Comparison of ENCODE assay signal across 8 cellular contexts in the genomic region with DNA sequence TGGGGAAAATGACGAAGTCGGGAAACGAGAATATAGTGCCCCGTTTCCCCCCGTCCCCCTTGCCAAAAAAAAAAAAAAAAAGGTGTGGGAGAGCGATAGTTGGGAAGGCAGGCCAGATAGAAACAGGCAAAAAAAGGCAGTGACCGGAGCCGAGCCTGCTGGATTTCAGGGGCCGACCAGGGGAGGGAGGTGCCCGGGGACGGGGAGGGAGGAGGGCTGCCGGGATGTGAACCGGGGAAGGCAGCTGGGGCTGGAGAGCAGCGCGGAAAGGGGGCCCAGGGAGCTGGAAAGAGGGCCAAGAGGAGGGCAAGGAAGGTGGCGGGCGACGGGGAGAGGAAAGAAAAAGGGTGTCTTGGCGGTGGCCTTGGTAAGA. TPM values are rescaled to one million over a fixed set of nuclear protein-coding genes. Genes with fewer than 3 reads are reported as not detected.
DNase-seq lines count a peak whose midpoint lies in the region; TF ChIP-seq lines count a peak whose summit lies in the region.

No MANE protein-coding gene starts in this region.

- no peaks in the 10 kb centered on the region for H3K27me3 ChIP-seq in KMS-11 (ENCODE audit: insufficient read depth, low read depth)
- peaks cover 3 to 27% of the 10 kb centered on the region in 2 donors for H3K27me3 ChIP-seq in muscle layer of colon (ENCODE audit: control insufficient read depth in 1 of 2, insufficient read depth in 2 of 2, low read length in 2 of 2)
- H3K27me3 ChIP-seq in uterus = no peaks in the 10 kb centered on the region

- no peak overlapping the region for H3K27ac Mint-ChIP-seq in dendritic cell treated with granulocyte-macrophage colony-stimulating factor and Interleukin-4, amounts not matched to agents 40 ng/mL and 50 ng/mL, for 4 days

- TF ChIP-seq POLR2A in uterus (IDR thresholded peaks at IDR 0.05) = no peak

- no peaks in the 10 kb centered on the region; the same call in 1 of the 2 replicates for H3K79me2 ChIP-seq in KMS-11 (ENCODE audit: insufficient read depth, low read depth)

- H3K9me3 Mint-ChIP-seq in dendritic cell treated with granulocyte-macrophage colony-stimulating factor and Interleukin-4, amounts not matched to agents 40 ng/mL and 50 ng/mL, for 4 days = peaks cover 8% of the 10 kb centered on the region

- H3K4me3 ChIP-seq in KMS-11 (IDR thresholded peaks at IDR 0.05; ENCODE audit: insufficient read depth, low read depth, low read length) = no peak overlapping the region
- H3K4me3 ChIP-seq in muscle layer of colon (ENCODE audit: low read depth in 1 of 2, low read length in 2 of 2) = peak overlapping the region; percentile 45 to 57
- peak overlapping the region; percentile 35 to 51 for H3K4me3 ChIP-seq in uterus

- peak overlapping the region; percentile 52; the same call in 1 of the 2 replicates for H2AFZ ChIP-seq in KMS-11 (ENCODE audit: low read depth)

- DNase-seq in 8988T (peak; percentile 61), uterus (peak in 1 of 2 donors; percentile 19), epidermal melanocyte (ENCODE audit: insufficient read length, low spot score) (no peak), amniotic stem cell (lab: John Stamatoyannopoulos, UW) (no peak), germinal center (ENCODE audit: low spot score) (no peak)

- TF ChIP-seq CTCF in KMS-11 (conservative IDR thresholded peaks at IDR 0.05; ENCODE audit: low read depth, low read length) (no peak), uterus (IDR thresholded peaks at IDR 0.05) (no peak)

- H3K27ac ChIP-seq in KMS-11 (peak overlapping the region; percentile 58), muscle layer of colon (ENCODE audit: low read depth, low read length) (no peak overlapping the region), uterus (no peak overlapping the region)

- no peaks in the 10 kb centered on the region for H4K20me1 ChIP-seq in KMS-11 (ENCODE audit: insufficient read depth)

- peaks cover 64% of the 10 kb centered on the region for H3K27me3 Mint-ChIP-seq in dendritic cell treated with granulocyte-macrophage colony-stimulating factor and Interleukin-4, amounts not matched to agents 40 ng/mL and 50 ng/mL, for 4 days

- intact Hi-C loops in dendritic cell treated with granulocyte-macrophage colony-stimulating factor and Interleukin-4, amounts not matched to agents 40 ng/mL and 50 ng/mL, for 4 days (cut with micrococcal nuclease) = no loop called here
- intact Hi-C loops in uterus (cut with DNase I; ENCODE audit: low total_unique reads) = no loop called here

- H3K4me1 ChIP-seq in KMS-11 (ENCODE audit: low read depth, poor library complexity, severe bottlenecking) (peaks cover 6% of the 10 kb centered on the region), muscle layer of colon (ENCODE audit: insufficient read depth, low read length) (peaks cover 11% of the 10 kb centered on the region), uterus (no peaks in the 10 kb centered on the region)

- peaks cover 26% of the 10 kb centered on the region for H3K4me1 Mint-ChIP-seq in dendritic cell treated with granulocyte-macrophage colony-stimulating factor and Interleukin-4, amounts not matched to agents 40 ng/mL and 50 ng/mL, for 4 days (ENCODE audit: low read depth)

- H3K9me3 ChIP-seq in muscle layer of colon (ENCODE audit: low read length) (no peaks in the 10 kb centered on the region), uterus (no peaks in the 10 kb centered on the region)

- peak overlapping the region; percentile 17; the same call in 1 of the 2 replicates for H3K4me2 ChIP-seq in KMS-11

- peak overlapping the region; percentile 43; the same call in 1 of the 2 replicates for H3K9ac ChIP-seq in KMS-11
- no peak overlapping the region for H3K9ac ChIP-seq in muscle layer of colon (ENCODE audit: low read length)

- no peaks in the 10 kb centered on the region for H3K36me3 ChIP-seq in KMS-11 (ENCODE audit: insufficient read depth)
- H3K36me3 ChIP-seq in muscle layer of colon (ENCODE audit: insufficient read depth, low read length) = no peaks in the 10 kb centered on the region
- H3K36me3 ChIP-seq in uterus = no peaks in the 10 kb centered on the region

- no peaks in the 10 kb centered on the region for H3K36me3 Mint-ChIP-seq in dendritic cell treated with granulocyte-macrophage colony-stimulating factor and Interleukin-4, amounts not matched to agents 40 ng/mL and 50 ng/mL, for 4 days (ENCODE audit: low read depth)

- H3K4me3 Mint-ChIP-seq in dendritic cell treated with granulocyte-macrophage colony-stimulating factor and Interleukin-4, amounts not matched to agents 40 ng/mL and 50 ng/mL, for 4 days = peak overlapping the region; percentile 75

RNA-seq across cellular contexts. Expression of a gene that starts 0.8 kb away (rescaled TPM):
- total RNA-seq in uterus = 10 to 100 TPM in 1 of 4 donors, 1 to 10 TPM in 1, under 1 TPM in 1, not detected in 1; 0.29 to 19.1 (median 3.0) TPM
